In genomic region chr17:32826076-32826475, GRCh38 we compare ENCODE assay signal across 21 cellular contexts.
"Had no signal": no experiment of that assay in that cellular context is flagged by ENCODE, and none has a peak within 500 bp of the region (broad histone marks: within the 10 kb centered on the region; RNA-seq: fewer than 3 reads in every experiment).

No MANE protein-coding gene starts in this region.

- H3K36me3 ChIP-seq: neutrophil, prostate gland, right atrium auricular region, suprapubic skin had no signal

- H3K27me3 ChIP-seq: dorsolateral prefrontal cortex, right atrium auricular region, suprapubic skin had no signal

- H3K27ac ChIP-seq: dorsolateral prefrontal cortex, neutrophil, prostate gland, right atrium auricular region, suprapubic skin had no signal

- H3K9me3 Mint-ChIP-seq: central memory CD8-positive, alpha-beta T cell; mesothelial cell of epicardium; natural killer cell; stimulated activated naive CD8-positive, alpha-beta T cell treated with anti-CD3 and anti-CD28 coated beads, Interleukin-15, amount 100 ng/mL, for 72 hours; type B pancreatic cell had no signal

- ATAC-seq: left lobe of liver; natural killer cell; sciatic nerve; stimulated activated naive CD8-positive, alpha-beta T cell treated with anti-CD3 and anti-CD28 coated beads, Interleukin-15, amount 100 ng/mL, for 72 hours had no signal

- H3K27ac Mint-ChIP-seq: natural killer cell; stimulated activated naive CD8-positive, alpha-beta T cell treated with anti-CD3 and anti-CD28 coated beads, Interleukin-15, amount 100 ng/mL, for 72 hours; type B pancreatic cell had no signal

- H3K9me3 ChIP-seq: neutrophil, prostate gland, right atrium auricular region, suprapubic skin had no signal

- H3K36me3 Mint-ChIP-seq: mesothelial cell of epicardium, natural killer cell, type B pancreatic cell had no signal

- H3K27me3 Mint-ChIP-seq: type B pancreatic cell had no signal

- H3K4me3 ChIP-seq: dorsolateral prefrontal cortex, lung, prostate gland, right atrium auricular region, smooth muscle cell, suprapubic skin had no signal

- DNase-seq: dorsolateral prefrontal cortex; effector CD4-positive, alpha-beta T cell; mesenchymal stem cell; natural killer cell; stimulated activated CD4-positive, alpha-beta T cell treated with anti-CD3 and anti-CD28 coated beads, Interleukin-12 subunit alpha, Interleukin-12 subunit beta, amount 100 ng/mL, for 4 hours; stimulated activated CD4-positive, alpha-beta T cell treated with anti-CD3 and anti-CD28 coated beads, Interleukin-1b, Interleukin-23, amount 100 ng/mL, for 48 hours; stimulated activated CD4-positive, alpha-beta T cell treated with anti-CD3 and anti-CD28 coated beads, Interleukin-4, amount 100 ng/mL, for 1 hour; stimulated activated CD8-positive, alpha-beta memory T cell treated with anti-CD3 and anti-CD28 coated beads, Interleukin-4, amount 100 ng/mL, for 48 hours; stimulated activated naive CD4-positive, alpha-beta T cell; stimulated activated naive CD8-positive, alpha-beta T cell treated with anti-CD3 and anti-CD28 coated beads, Interleukin-15, amount 100 ng/mL, for 72 hours had no signal

- H3K4me3 Mint-ChIP-seq: central memory CD8-positive, alpha-beta T cell; mesothelial cell of epicardium; natural killer cell; stimulated activated naive CD8-positive, alpha-beta T cell treated with anti-CD3 and anti-CD28 coated beads, Interleukin-15, amount 100 ng/mL, for 72 hours; type B pancreatic cell had no signal

- H3K4me1 Mint-ChIP-seq: natural killer cell had no signal
